In genomic region chr6:93416575-93417420, GRCh38 we compare ENCODE assay signal across 8 cellular contexts. TPM values are rescaled to one million over a fixed set of nuclear protein-coding genes. Genes with fewer than 3 reads are reported as not detected.
DNase-seq lines count a peak whose midpoint lies in the region; ATAC-seq, FAIRE-seq and TF ChIP-seq lines count a peak whose summit lies in the region.

No MANE protein-coding gene starts in this region.

- H3K36me3 Mint-ChIP-seq in activated T-helper 17 cell treated with anti-CD3 and anti-CD28 coated beads, Interleukin-2, amount 50 U/mL, for 72 hours (ENCODE audit: low read depth): no peaks in the 10 kb centered on the region
- no peaks in the 10 kb centered on the region for H3K36me3 Mint-ChIP-seq in activated naive CD4-positive, alpha-beta T cell treated with anti-CD3 and anti-CD28 coated beads for 36 hours (ENCODE audit: low read depth)

- DNase-seq in D721Med (ENCODE audit: insufficient read length, low spot score) (peak; percentile 34), NCI-H1092 treated with DMSO at 0.1 percent for 48 hours (lab: John Stamatoyannopoulos, UW) (peak; percentile 73), hypothalamus (lab: John Stamatoyannopoulos, UW) (peak in 37 of 51 donors; percentile 5 to 74 (median 35)), skeletal muscle cell (ENCODE audit: low read depth) (no peak), GM12891 (ENCODE audit: insufficient read length, low spot score) (no peak)
- DNase-seq in activated naive CD4-positive, alpha-beta T cell treated with anti-CD3 and anti-CD28 coated beads for 36 hours: no peak

- H3K4me3 ChIP-seq in skeletal muscle cell (ENCODE audit: low read depth, low read length): peak overlapping the region; percentile 57

- no peak for FAIRE-seq in D721Med (lab: Jason Lieb, UNC)
- no peak for FAIRE-seq in GM12891 (lab: Jason Lieb, UNC)

- H3K27ac Mint-ChIP-seq in activated T-helper 17 cell treated with anti-CD3 and anti-CD28 coated beads, Interleukin-2, amount 50 U/mL, for 72 hours: no peak overlapping the region
- H3K27ac Mint-ChIP-seq in activated naive CD4-positive, alpha-beta T cell treated with anti-CD3 and anti-CD28 coated beads for 36 hours: no peak overlapping the region

- no peak for ATAC-seq in activated T-helper 17 cell treated with anti-CD3 and anti-CD28 coated beads, Interleukin-2, amount 50 U/mL, for 72 hours (replicated peaks)
- no peak for ATAC-seq in HG03354 (IDR thresholded peaks at IDR 0.05; ENCODE audit: poor library complexity, severe bottlenecking, unreplicated experiment)

- no peaks in the 10 kb centered on the region for H3K4me1 Mint-ChIP-seq in activated T-helper 17 cell treated with anti-CD3 and anti-CD28 coated beads, Interleukin-2, amount 50 U/mL, for 72 hours
- peaks cover 18% of the 10 kb centered on the region for H3K4me1 Mint-ChIP-seq in activated naive CD4-positive, alpha-beta T cell treated with anti-CD3 and anti-CD28 coated beads for 36 hours (ENCODE audit: low read depth)

- H3K27me3 Mint-ChIP-seq in activated T-helper 17 cell treated with anti-CD3 and anti-CD28 coated beads, Interleukin-2, amount 50 U/mL, for 72 hours: peaks cover 32% of the 10 kb centered on the region
- H3K27me3 Mint-ChIP-seq in activated naive CD4-positive, alpha-beta T cell treated with anti-CD3 and anti-CD28 coated beads for 36 hours (ENCODE audit: low read depth): peaks cover 51% of the 10 kb centered on the region

- no peak for TF ChIP-seq CTCF in D721Med (IDR thresholded peaks at IDR 0.05; ENCODE audit: insufficient read depth, missing control alignments)

- H3K9me3 Mint-ChIP-seq in activated T-helper 17 cell treated with anti-CD3 and anti-CD28 coated beads, Interleukin-2, amount 50 U/mL, for 72 hours: no peaks in the 10 kb centered on the region
- H3K9me3 Mint-ChIP-seq in activated naive CD4-positive, alpha-beta T cell treated with anti-CD3 and anti-CD28 coated beads for 36 hours: no peaks in the 10 kb centered on the region

- CTCF ChIA-PET in activated naive CD4-positive, alpha-beta T cell treated with anti-CD3 and anti-CD28 coated beads for 36 hours (lab: Charles Lee): no interaction called here

- intact Hi-C loops in activated naive CD4-positive, alpha-beta T cell treated with anti-CD3 and anti-CD28 coated beads for 36 hours (cut with micrococcal nuclease): no loop called here

- TF ChIP-seq POLR2A in GM12891 (IDR thresholded peaks at IDR 0.05; ENCODE audit: low read depth, low read length): no peak

- H3K4me3 Mint-ChIP-seq in activated T-helper 17 cell treated with anti-CD3 and anti-CD28 coated beads, Interleukin-2, amount 50 U/mL, for 72 hours: peak overlapping the region; percentile 42
- H3K4me3 Mint-ChIP-seq in activated naive CD4-positive, alpha-beta T cell treated with anti-CD3 and anti-CD28 coated beads for 36 hours: no peak overlapping the region

TF ChIP-seq in GM12891, 5 proteins besides CTCF, POLR2A, EP300 and RAD21:
- no peak for TF ChIP-seq TAF1 (IDR thresholded peaks at IDR 0.05; ENCODE audit: low read depth, low read length)
- TF ChIP-seq SPI1 (IDR thresholded peaks at IDR 0.05; ENCODE audit: low read depth, low read length): no peak
- no peak for TF ChIP-seq POU2F2 (IDR thresholded peaks at IDR 0.05; ENCODE audit: low read depth, low read length)
- TF ChIP-seq PAX5 (IDR thresholded peaks at IDR 0.05; ENCODE audit: insufficient read depth, low read length, severe bottlenecking): no peak
- TF ChIP-seq POLR2AphosphoS5 (IDR thresholded peaks at IDR 0.05; ENCODE audit: low read depth, low read length): no peak
TF ChIP-seq in GM12891: peak in this region for 0.

RNA-seq across cellular contexts. Expression of gene EPHA7, which starts 2.6 kb away (rescaled TPM):
- not detected for total RNA-seq in activated T-helper 17 cell treated with anti-CD3 and anti-CD28 coated beads, Interleukin-2, amount 50 U/mL, for 72 hours
- polyA plus RNA-seq in GM12891 (2012; ENCODE audit: low read depth, missing spikeins): not detected
- not detected for total RNA-seq in activated naive CD4-positive, alpha-beta T cell treated with anti-CD3 and anti-CD28 coated beads for 36 hours

Comparison
In these comparisons a context has a peak if more than half of its experiments do, and no peak if none do; other contexts are left out.
1. DNase-seq: peak in D721Med (single experiment), NCI-H1092 treated with DMSO at 0.1 percent for 48 hours (single experiment) and hypothalamus (37 of 51); none in skeletal muscle cell (single experiment), GM12891 (single experiment) and activated naive CD4-positive, alpha-beta T cell treated with anti-CD3 and anti-CD28 coated beads for 36 hours (single experiment).